8 cellular contexts compared by ENCODE assay signal in the genomic region with DNA sequence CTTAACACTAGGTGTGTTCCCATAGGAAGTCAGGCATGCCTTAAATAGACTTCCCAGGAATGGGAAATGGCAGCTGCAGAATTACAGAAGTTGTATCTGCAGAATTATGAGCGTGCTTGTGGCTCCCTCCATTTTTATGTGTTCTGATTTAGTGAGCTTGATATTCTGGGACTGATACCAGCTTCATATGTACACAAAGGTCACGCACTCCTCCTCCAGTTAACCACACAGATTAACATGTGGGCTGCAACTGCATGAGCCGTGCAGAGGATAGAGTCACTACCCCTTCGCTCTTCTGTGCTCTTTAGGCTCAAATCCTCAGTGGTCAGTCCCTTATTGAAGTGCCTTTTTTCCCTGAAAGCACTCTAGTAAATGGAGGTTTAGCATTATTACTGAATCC.
DNase-seq lines count a peak whose midpoint lies in the region; ATAC-seq and TF ChIP-seq lines count a peak whose summit lies in the region.

No MANE protein-coding gene starts in this region.

- no peak for TF ChIP-seq CTCF in left lung (IDR thresholded peaks at IDR 0.05)
- TF ChIP-seq CTCF in coronary artery (IDR thresholded peaks at IDR 0.05), result no peak

- DNase-seq in EH (ENCODE audit: low read depth) (peak; percentile 29), left lung (no peak), cerebellum (ENCODE audit: low spot score) (no peak), coronary artery (ENCODE audit: low spot score) (no peak), NAMALWA (ENCODE audit: low spot score) (no peak), NCI-H2107 treated with DMSO at 0.1 percent for 48 hours (lab: John Stamatoyannopoulos, UW; ENCODE audit: unreplicated experiment) (no peak)

- H3K9me3 ChIP-seq in left lung, result no peaks in the 10 kb centered on the region

- H3K27ac ChIP-seq in left lung (peak overlapping the region; percentile 54 to 95), coronary artery (peak overlapping the region in 1 of 2 donors; percentile 62)

- intact Hi-C loops in left lung (cut with DNase I), result no loop called here

- no peaks in the 10 kb centered on the region for H3K27me3 ChIP-seq in left lung

- H3K4me3 ChIP-seq in left lung (no peak overlapping the region), coronary artery (no peak overlapping the region)

- ATAC-seq in GM19025 (IDR thresholded peaks at IDR 0.05; ENCODE audit: low read depth, unreplicated experiment) (peak; percentile 46), HG03442 (IDR thresholded peaks at IDR 0.05; ENCODE audit: unreplicated experiment) (peak; percentile 37), left lung (peak; percentile 4)

- peaks cover 57 to 100% of the 10 kb centered on the region in 2 donors for H3K4me1 ChIP-seq in left lung

- H3K36me3 ChIP-seq in left lung, result no peaks in the 10 kb centered on the region
